In genomic region chr11:62760867-62761227, GRCh38 we compare ENCODE assay signal across 8 cellular contexts. TPM values are rescaled to one million over a fixed set of nuclear protein-coding genes. Genes with fewer than 3 reads are reported as not detected.
DNase-seq lines count a peak whose midpoint lies in the region; ATAC-seq and TF ChIP-seq lines count a peak whose summit lies in the region.
"Not testable (repeated sequence)": the region's sequence is repeated elsewhere in the genome, so short reads cannot be mapped to it uniquely, and the experiment has no call there.

No MANE protein-coding gene starts in this region.

- H3K4me2 ChIP-seq in OCI-LY3 (ENCODE audit: low read length): peak overlapping the region; percentile 56

- H3K36me3 Mint-ChIP-seq in activated CD8-positive, alpha-beta T cell treated with anti-CD3 and anti-CD28 coated beads, Interleukin-2, amount 10 ng/mL, durations not matched to agents 7 days and 5 days (ENCODE audit: low read depth); stimulated activated memory B cell treated with anti-CD40 and anti-IgM and Interleukin-4, amounts not matched to agents 10 μg/mL and 1 μg/mL and 100 μg/mL, for 72 hours: not testable (repeated sequence)
- peaks cover 15% of the 10 kb centered on the region for H3K36me3 Mint-ChIP-seq in nephron (ENCODE audit: low read depth)

- not testable (repeated sequence) for H3K27ac ChIP-seq in HEK293 (ENCODE audit: extremely low read depth, low read depth, low read length); OCI-LY3 (ENCODE audit: low read length)
- H3K27ac ChIP-seq in breast epithelium (peak overlapping the region; percentile 88 to 94), cardiac muscle cell (peak overlapping the region; percentile 66)

- POLR2A ChIA-PET in AG04449 (lab: Yijun Ruan, JAX) (interaction anchor here (1.0 to 1.8 kb wide), 6 partner anchors 9 to 169 kb away, joined by 3 to 12 read pairs (median 6); partner anchors contain the start of genes C11orf98, CSKMT, STX5 and TAF6L), HEK293 (lab: Yijun Ruan, JAX) (interaction anchor here (0.6 to 4.2 kb wide), 22 partner anchors 7 to 187 kb away, joined by 3 to 35 read pairs (median 7); partner anchors contain the start of genes C11orf98, CSKMT, EEF1G and HNRNPUL2)
- POLR2A ChIA-PET in activated CD8-positive, alpha-beta T cell treated with anti-CD3 and anti-CD28 coated beads, Interleukin-2, amount 10 ng/mL, durations not matched to agents 7 days and 5 days (lab: Charles Lee): interaction anchor here (1.0 to 3.3 kb wide), 9 partner anchors 8 to 120 kb away, joined by 3 to 32 read pairs (median 15); partner anchors contain the start of genes C11orf98, CSKMT, HNRNPUL2 and SLC3A2

- TF ChIP-seq POLR2A in breast epithelium (IDR thresholded peaks at IDR 0.05): not testable (repeated sequence)

- H3K4me1 ChIP-seq in HEK293 (ENCODE audit: control insufficient read depth, insufficient read depth, low read length); OCI-LY3 (ENCODE audit: low read length); breast epithelium; cardiac muscle cell (ENCODE audit: low read depth): not testable (repeated sequence)

- not testable (repeated sequence) for H4K20me1 ChIP-seq in OCI-LY3 (ENCODE audit: insufficient read depth, low read length)

- peaks cover 17% of the 10 kb centered on the region for H3K4me1 Mint-ChIP-seq in activated CD8-positive, alpha-beta T cell treated with anti-CD3 and anti-CD28 coated beads, Interleukin-2, amount 10 ng/mL, durations not matched to agents 7 days and 5 days (ENCODE audit: low read depth)
- peaks cover 17% of the 10 kb centered on the region for H3K4me1 Mint-ChIP-seq in nephron
- H3K4me1 Mint-ChIP-seq in stimulated activated memory B cell treated with anti-CD40 and anti-IgM and Interleukin-4, amounts not matched to agents 10 μg/mL and 1 μg/mL and 100 μg/mL, for 72 hours: peaks cover 20% of the 10 kb centered on the region

- CTCF ChIA-PET in AG04449 (lab: Yijun Ruan, JAX): interaction anchor here (4.0 kb wide), 1 partner anchor 26 kb away, joined by 24 read pairs; no protein-coding TSS in a partner anchor
- CTCF ChIA-PET in HEK293 (lab: Yijun Ruan, JAX): interaction anchor here (3.3 kb wide), 1 partner anchor 9 kb away, joined by 28 read pairs; the partner anchor contains the start of gene TAF6L
- CTCF ChIA-PET in activated CD8-positive, alpha-beta T cell treated with anti-CD3 and anti-CD28 coated beads, Interleukin-2, amount 10 ng/mL, durations not matched to agents 7 days and 5 days (lab: Charles Lee): interaction anchor here (0.8 to 2.9 kb wide), 7 partner anchors 10 to 121 kb away, joined by 3 to 29 read pairs (median 6); partner anchors contain the start of genes C11orf98, CSKMT, HNRNPUL2 and TAF6L

- not testable (repeated sequence) for H3K27me3 Mint-ChIP-seq in activated CD8-positive, alpha-beta T cell treated with anti-CD3 and anti-CD28 coated beads, Interleukin-2, amount 10 ng/mL, durations not matched to agents 7 days and 5 days (ENCODE audit: low read depth); nephron (ENCODE audit: low read depth); stimulated activated memory B cell treated with anti-CD40 and anti-IgM and Interleukin-4, amounts not matched to agents 10 μg/mL and 1 μg/mL and 100 μg/mL, for 72 hours

- not testable (repeated sequence) for ATAC-seq in activated CD8-positive, alpha-beta T cell treated with anti-CD3 and anti-CD28 coated beads, Interleukin-2, amount 10 ng/mL, durations not matched to agents 7 days and 5 days; stimulated activated memory B cell treated with anti-CD40 and anti-IgM and Interleukin-4, amounts not matched to agents 10 μg/mL and 1 μg/mL and 100 μg/mL, for 72 hours

- H3K9ac ChIP-seq in OCI-LY3 (ENCODE audit: low read length): peak overlapping the region; percentile 46

- H3K27me3 ChIP-seq in OCI-LY3 (ENCODE audit: low read depth, low read length); breast epithelium; cardiac muscle cell: not testable (repeated sequence)

- not testable (repeated sequence) for DNase-seq in AG04449 (ENCODE audit: low read depth, low spot score); activated CD8-positive, alpha-beta T cell treated with anti-CD3 and anti-CD28 coated beads, Interleukin-2, amount 10 ng/mL, durations not matched to agents 7 days and 5 days; breast epithelium (ENCODE audit: low spot score in 2 of 2); cardiac muscle cell (ENCODE audit: low read depth in 1 of 2, low spot score in 1 of 2)

- H3K4me3 Mint-ChIP-seq in activated CD8-positive, alpha-beta T cell treated with anti-CD3 and anti-CD28 coated beads, Interleukin-2, amount 10 ng/mL, durations not matched to agents 7 days and 5 days: peak overlapping the region; percentile 83
- H3K4me3 Mint-ChIP-seq in nephron: peak overlapping the region; percentile 97 to 99 (median 98)
- peak overlapping the region; percentile 88 for H3K4me3 Mint-ChIP-seq in stimulated activated memory B cell treated with anti-CD40 and anti-IgM and Interleukin-4, amounts not matched to agents 10 μg/mL and 1 μg/mL and 100 μg/mL, for 72 hours

- peaks cover 0 to 18% of the 10 kb centered on the region in 2 experiments; a peak in 2 of 3 replicates for H3K36me3 ChIP-seq in HEK293 (ENCODE audit: control insufficient read depth in 2 of 2, insufficient read depth in 1 of 2, low read length in 2 of 2)
- peaks cover 11% of the 10 kb centered on the region for H3K36me3 ChIP-seq in OCI-LY3 (replicated peaks; ENCODE audit: low read depth, low read length)
- not testable (repeated sequence) for H3K36me3 ChIP-seq in breast epithelium, cardiac muscle cell

- H3K9me3 ChIP-seq in HEK293 (ENCODE audit: control insufficient read depth, insufficient read depth, low read depth, low read length); OCI-LY3 (ENCODE audit: insufficient read depth, low read length); breast epithelium; cardiac muscle cell (ENCODE audit: low read depth): not testable (repeated sequence)

- H3K4me3 ChIP-seq in AG04449 (ENCODE audit: low read depth, low read length) (peak overlapping the region; percentile 8; the same call in 1 of the 2 replicates), OCI-LY3 (ENCODE audit: low read length) (peak overlapping the region; percentile 90), breast epithelium (peak overlapping the region; percentile 74 to 97 (median 81)), cardiac muscle cell (peak overlapping the region; percentile 70)
- not testable (repeated sequence) for H3K4me3 ChIP-seq in HEK293 (ENCODE audit: low read depth, low read length)

- intact Hi-C loops in breast epithelium (cut with DNase I; ENCODE audit: low total_unique reads): not testable (repeated sequence)

- peak overlapping the region; percentile 84 for H3K27ac Mint-ChIP-seq in activated CD8-positive, alpha-beta T cell treated with anti-CD3 and anti-CD28 coated beads, Interleukin-2, amount 10 ng/mL, durations not matched to agents 7 days and 5 days
- H3K27ac Mint-ChIP-seq in nephron: peak overlapping the region; percentile 90 to 97 (median 95)
- H3K27ac Mint-ChIP-seq in stimulated activated memory B cell treated with anti-CD40 and anti-IgM and Interleukin-4, amounts not matched to agents 10 μg/mL and 1 μg/mL and 100 μg/mL, for 72 hours: peak overlapping the region; percentile 91

- not testable (repeated sequence) for H2AFZ ChIP-seq in OCI-LY3 (ENCODE audit: low read depth, low read length)

- H3K9me3 Mint-ChIP-seq in activated CD8-positive, alpha-beta T cell treated with anti-CD3 and anti-CD28 coated beads, Interleukin-2, amount 10 ng/mL, durations not matched to agents 7 days and 5 days (ENCODE audit: insufficient read depth); nephron; stimulated activated memory B cell treated with anti-CD40 and anti-IgM and Interleukin-4, amounts not matched to agents 10 μg/mL and 1 μg/mL and 100 μg/mL, for 72 hours: not testable (repeated sequence)

- H3K79me2 ChIP-seq in OCI-LY3 (ENCODE audit: low read length): peaks cover 15% of the 10 kb centered on the region

- TF ChIP-seq CTCF in AG04449 (IDR thresholded peaks at IDR 0.05; ENCODE audit: insufficient read depth, low read length, missing control alignments); HEK293 (tag by site-specific recombination; IDR thresholded peaks at IDR 0.05); OCI-LY3 (IDR thresholded peaks at IDR 0.05; ENCODE audit: low read depth, low read length); breast epithelium (IDR thresholded peaks at IDR 0.05); cardiac muscle cell (IDR thresholded peaks at IDR 0.05; ENCODE audit: low read depth, low read length); nephron (IDR thresholded peaks at IDR 0.05; ENCODE audit: unreplicated experiment in 3 of 3): not testable (repeated sequence)

RNA-seq across cellular contexts. Expression of gene POLR2G, which starts 0.5 kb away (rescaled TPM):
- 10 to 100 TPM; 89.7 to 96.6 TPM for total RNA-seq in activated CD8-positive, alpha-beta T cell treated with anti-CD3 and anti-CD28 coated beads, Interleukin-2, amount 10 ng/mL, durations not matched to agents 7 days and 5 days
- total RNA-seq in breast epithelium: 10 to 100 TPM; 54.2 to 80.6 (median 65.5) TPM
- total RNA-seq in cardiac muscle cell: 67.2 and 101 TPM in 2 replicates
- polyA plus RNA-seq in cardiac muscle cell: 195 and 219 TPM in 2 replicates

RNA-seq across cellular contexts. Expression of gene ZBTB3, which starts 6.9 kb away (rescaled TPM):
- 10 to 100 TPM; 12.4 to 12.8 TPM for total RNA-seq in activated CD8-positive, alpha-beta T cell treated with anti-CD3 and anti-CD28 coated beads, Interleukin-2, amount 10 ng/mL, durations not matched to agents 7 days and 5 days
- total RNA-seq in breast epithelium (1 to 10 TPM; 5.9 to 9.7 (median 9.0) TPM), cardiac muscle cell (12.5 and 14.3 TPM in 2 replicates)
- polyA plus RNA-seq in cardiac muscle cell: 10.4 and 10.8 TPM in 2 replicates

RNA-seq across cellular contexts. Expression of gene TAF6L, which starts 10.3 kb away (rescaled TPM):
- 10 to 100 TPM; 21.8 to 23.7 TPM for total RNA-seq in activated CD8-positive, alpha-beta T cell treated with anti-CD3 and anti-CD28 coated beads, Interleukin-2, amount 10 ng/mL, durations not matched to agents 7 days and 5 days
- 10 to 100 TPM; 14.1 to 20.8 (median 20.5) TPM for total RNA-seq in breast epithelium
- total RNA-seq in cardiac muscle cell: 33.1 and 38.8 TPM in 2 replicates
- 46.3 and 56.3 TPM in 2 replicates for polyA plus RNA-seq in cardiac muscle cell

RNA-seq across cellular contexts. Expression of gene TMEM179B, which starts 26.4 kb away (rescaled TPM):
- 10 to 100 TPM; 37.3 to 40.8 TPM for total RNA-seq in activated CD8-positive, alpha-beta T cell treated with anti-CD3 and anti-CD28 coated beads, Interleukin-2, amount 10 ng/mL, durations not matched to agents 7 days and 5 days
- total RNA-seq in breast epithelium (10 to 100 TPM; 61.4 to 66.9 (median 64.9) TPM), cardiac muscle cell (34.2 and 55.2 TPM in 2 replicates)
- 78.6 and 81.8 TPM in 2 replicates for polyA plus RNA-seq in cardiac muscle cell

RNA-seq across cellular contexts. Expression of gene TMEM223, which starts 31.0 kb away (rescaled TPM):
- 10 to 100 TPM; 20.1 to 20.3 TPM for total RNA-seq in activated CD8-positive, alpha-beta T cell treated with anti-CD3 and anti-CD28 coated beads, Interleukin-2, amount 10 ng/mL, durations not matched to agents 7 days and 5 days
- total RNA-seq in breast epithelium (10 to 100 TPM; 26.9 to 34.1 (median 29.8) TPM), cardiac muscle cell (87.1 and 88.9 TPM in 2 replicates)
- polyA plus RNA-seq in cardiac muscle cell: 92.4 and 102 TPM in 2 replicates
